22 cellular contexts compared by ENCODE assay signal in the genomic region with DNA sequence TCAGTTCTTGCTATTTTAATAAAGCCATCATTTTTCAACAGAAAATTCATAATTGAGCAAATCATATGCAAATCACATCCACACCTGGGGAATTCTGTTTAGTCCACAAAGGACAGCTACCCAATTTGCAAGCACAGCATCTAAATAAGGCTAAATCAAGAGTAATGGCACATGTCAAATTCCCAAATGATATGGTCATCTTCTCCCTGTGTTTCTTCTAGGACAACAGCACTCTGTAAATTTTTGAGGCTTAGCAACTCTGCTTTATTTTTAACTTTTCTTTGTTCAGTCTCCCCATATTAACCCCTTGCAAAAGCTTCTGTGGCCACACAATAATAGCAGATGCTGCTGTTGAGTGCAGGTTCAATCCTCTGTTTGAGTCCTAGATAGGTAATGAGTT.
"Had no signal": no experiment of that assay in that cellular context is flagged by ENCODE, and none has a peak within 500 bp of the region (broad histone marks: within the 10 kb centered on the region; RNA-seq: fewer than 3 reads in every experiment).

No MANE protein-coding gene starts in this region.

- ATAC-seq: activated naive CD4-positive, alpha-beta T cell treated with anti-CD3 and anti-CD28 coated beads, Interleukin-2, amount 50 U/mL, for 72 hours; activated T-cell treated with anti-CD3 and anti-CD28 coated beads, Interleukin-2, amount 50 U/mL, for 72 hours; body of pancreas; natural killer cell treated with Interleukin-12 subunit alpha and Interleukin-12 subunit beta and Interleukin-15 and Interleukin-18, amount 100 ng/mL, for 72 hours; right lobe of liver; stimulated activated naive CD8-positive, alpha-beta T cell treated with anti-CD3 and anti-CD28 coated beads, Interleukin-15, Interleukin-2, amounts not matched to agents 100 U/mL and 50 U/mL, for 24 hours; T-helper 17 cell had no signal

- H3K4me1 ChIP-seq: body of pancreas, right lobe of liver, testis had no signal

- H3K36me3 ChIP-seq: cardiac muscle cell, right lobe of liver had no signal

- DNase-seq: activated naive CD4-positive, alpha-beta T cell; activated T-cell treated with anti-CD3 and anti-CD28 coated beads for 4 hours; activated T-cell treated with anti-CD3 and anti-CD28 coated beads, Interleukin-2, amount 50 U/mL, for 72 hours; body of pancreas; cerebellar nuclear complex; dorsolateral prefrontal cortex; effector memory CD4-positive, alpha-beta T cell; glutamatergic neuron; posterior cingulate gyrus; right lobe of liver; stimulated activated CD4-positive, alpha-beta T cell treated with anti-CD3 and anti-CD28 coated beads, Interleukin-12 subunit alpha, Interleukin-12 subunit beta, amount 100 ng/mL, for 4 hours; stimulated activated CD4-positive, alpha-beta T cell treated with anti-CD3 and anti-CD28 coated beads, Interleukin-4, amount 100 ng/mL, for 1 hour; stimulated activated naive CD8-positive, alpha-beta T cell treated with anti-CD3 and anti-CD28 coated beads, Interleukin-15, Interleukin-2, amounts not matched to agents 100 U/mL and 50 U/mL, for 24 hours; T-helper 17 cell; T1000; testis; trophoblast cell had no signal

- H3K27ac ChIP-seq: body of pancreas, cardiac muscle cell, coronary artery, dorsolateral prefrontal cortex, right lobe of liver, skin epidermis, testis had no signal

- H3K4me3 ChIP-seq: body of pancreas, cardiac muscle cell, coronary artery, dorsolateral prefrontal cortex, right lobe of liver, skin epidermis, testis had no signal

- H3K9me3 ChIP-seq: body of pancreas, right lobe of liver, testis had no signal

- H3K27me3 ChIP-seq: body of pancreas, cardiac muscle cell, dorsolateral prefrontal cortex, right lobe of liver, testis had no signal
